In the genomic region with DNA sequence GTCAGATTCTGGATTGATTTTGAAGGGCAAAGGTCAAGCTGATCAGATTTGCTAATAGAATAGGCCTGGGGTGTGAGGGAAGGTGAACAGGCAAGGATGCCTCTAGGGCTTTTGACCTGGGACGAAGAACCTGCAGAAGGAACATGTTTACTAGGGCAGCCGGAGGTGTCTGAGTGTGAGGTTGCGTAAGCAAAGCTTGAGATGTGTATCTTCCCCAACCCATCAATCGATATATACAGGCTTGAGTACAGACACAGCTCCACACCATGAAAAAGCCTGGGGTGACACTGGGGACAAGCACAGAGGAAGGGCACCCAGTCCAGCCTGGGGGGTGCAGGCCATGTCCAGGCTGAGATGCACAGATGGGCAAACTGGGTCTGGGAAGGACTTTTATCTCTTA, we compare ENCODE assay signal across 24 cellular contexts. TPM values are rescaled to one million over a fixed set of nuclear protein-coding genes. Genes with fewer than 3 reads are reported as not detected.
DNase-seq lines count a peak whose midpoint lies in the region; ATAC-seq and TF ChIP-seq lines count a peak whose summit lies in the region.
"Had no signal": no experiment of that assay in that cellular context is flagged by ENCODE, and none has a peak within 500 bp of the region (broad histone marks: within the 10 kb centered on the region; RNA-seq: fewer than 3 reads in every experiment).

No MANE protein-coding gene starts in this region.

- no peak overlapping the region for H3K9ac ChIP-seq in endodermal cell (ENCODE audit: extremely low read depth, low read length, poor library complexity, severe bottlenecking)
- H3K9ac ChIP-seq: BLaER1 treated with 17β-estradiol and CSF1 and Interleukin-3, amounts not matched to agents 10 nM and 100 nM; GM23248 had no signal

- ATAC-seq in Right ventricle myocardium inferior (no peak), heart left ventricle (no peak)
- ATAC-seq: A549, GM12878, HCT116 had no signal

- no peaks in the 10 kb centered on the region for H3K9me3 Mint-ChIP-seq in endodermal cell
- peaks cover 4% of the 10 kb centered on the region for H3K9me3 Mint-ChIP-seq in progenitor cell of endocrine pancreas (ENCODE audit: low read depth)
- H3K9me3 Mint-ChIP-seq: CD14-positive monocyte; CD4-positive, alpha-beta T cell; CD8-positive, alpha-beta memory T cell; H9 had no signal

- H3K4me1 Mint-ChIP-seq in endodermal cell (peaks cover 15% of the 10 kb centered on the region), progenitor cell of endocrine pancreas (ENCODE audit: low read depth) (peaks cover 28% of the 10 kb centered on the region)

- no peaks in the 10 kb centered on the region for H3K36me3 ChIP-seq in endodermal cell (ENCODE audit: control insufficient read depth, insufficient read depth, low read length)
- H3K36me3 ChIP-seq in heart left ventricle, result no peaks in the 10 kb centered on the region
- H3K36me3 ChIP-seq: BE2C; BLaER1 treated with 17β-estradiol and CSF1 and Interleukin-3, amounts not matched to agents 10 nM and 100 nM had no signal

- no peak for TF ChIP-seq POLR2A in heart left ventricle (IDR thresholded peaks at IDR 0.05)

- H3K36me3 Mint-ChIP-seq in endodermal cell (ENCODE audit: low read depth) (no peaks in the 10 kb centered on the region), progenitor cell of endocrine pancreas (ENCODE audit: insufficient read depth) (no peaks in the 10 kb centered on the region)
- H3K36me3 Mint-ChIP-seq: CD14-positive monocyte; CD8-positive, alpha-beta memory T cell had no signal

- DNase-seq in endodermal cell (peak; percentile 29), mucosa of gallbladder (ENCODE audit: low spot score) (peak; percentile 28), progenitor cell of endocrine pancreas (ENCODE audit: low spot score, unreplicated experiment) (no peak), Right ventricle myocardium inferior (ENCODE audit: missing footprints) (no peak), heart left ventricle (no peak), foreskin melanocyte (no peak)
- DNase-seq: 8988T; ACHN; AML-193; BE2C; CD4-positive, alpha-beta T cell; CD8-positive, alpha-beta memory T cell; DMS 273 treated with DMSO at 0.1 percent for 48 hours; DMS79; EL; GDM1; GM23248; H9 had no signal

- no peak overlapping the region for H3K27ac ChIP-seq in endodermal cell (ENCODE audit: low read depth, low read length)
- no peak overlapping the region for H3K27ac ChIP-seq in heart left ventricle
- H3K27ac ChIP-seq: A549; BLaER1 treated with 17β-estradiol and CSF1 and Interleukin-3, amounts not matched to agents 10 nM and 100 nM; GM23248 had no signal

- 94% methylated on average over 4 of the region's 4 CpGs; no CpG with 5 or more reads in 1 of the 2 experiments for WGBS in endodermal cell (ENCODE audit: insufficient coverage in 1 of 2, insufficient read length in 1 of 2), 2 experiments
- WGBS in heart left ventricle, 4 donors, result 93 to 98% (median 95%) methylated on average over 4 of the region's 4 CpGs

- no peaks in the 10 kb centered on the region for H3K27me3 Mint-ChIP-seq in endodermal cell (ENCODE audit: insufficient read depth)
- no peaks in the 10 kb centered on the region for H3K27me3 Mint-ChIP-seq in progenitor cell of endocrine pancreas

- H3K4me1 ChIP-seq in endodermal cell (ENCODE audit: control insufficient read depth, insufficient read depth, low read length), result peaks cover 2% of the 10 kb centered on the region
- H3K4me1 ChIP-seq in heart left ventricle, result peaks cover 0 to 7% (median 0%) of the 10 kb centered on the region in 12 donors
- H3K4me1 ChIP-seq: A549, BE2C had no signal

- H3K4me3 Mint-ChIP-seq in endodermal cell, result no peak overlapping the region
- no peak overlapping the region for H3K4me3 Mint-ChIP-seq in progenitor cell of endocrine pancreas (ENCODE audit: low read depth)
- H3K4me3 Mint-ChIP-seq: CD4-positive, alpha-beta T cell; CD8-positive, alpha-beta memory T cell; H9 had no signal

- H3K9me3 ChIP-seq in endodermal cell (ENCODE audit: control insufficient read depth, low read length) (no peaks in the 10 kb centered on the region), heart left ventricle (no peaks in the 10 kb centered on the region)
- H3K9me3 ChIP-seq: A549; BE2C; BLaER1 treated with 17β-estradiol and CSF1 and Interleukin-3, amounts not matched to agents 10 nM and 100 nM had no signal

- no peak overlapping the region for H3K4me3 ChIP-seq in endodermal cell (ENCODE audit: low read length)
- H3K4me3 ChIP-seq in heart left ventricle, result no peak overlapping the region
- H3K4me3 ChIP-seq: A549; BLaER1 treated with 17β-estradiol and CSF1 and Interleukin-3, amounts not matched to agents 10 nM and 100 nM; GM12878; GM23248 had no signal

- no peaks in the 10 kb centered on the region for H3K27me3 ChIP-seq in endodermal cell (ENCODE audit: control insufficient read depth, insufficient read depth, low read length, poor library complexity, severe bottlenecking)
- H3K27me3 ChIP-seq in heart left ventricle, result peaks cover 0 to 15% (median 0%) of the 10 kb centered on the region in 9 donors
- H3K27me3 ChIP-seq: BE2C; BLaER1 treated with 17β-estradiol and CSF1 and Interleukin-3, amounts not matched to agents 10 nM and 100 nM had no signal

- intact Hi-C loops in Right ventricle myocardium inferior (cut with DNase I), result no loop called here
- intact Hi-C loops in heart left ventricle (cut with DNase I), result no loop called here

- no peak overlapping the region for H3K27ac Mint-ChIP-seq in endodermal cell
- H3K27ac Mint-ChIP-seq in progenitor cell of endocrine pancreas, result peak overlapping the region; percentile 77
- H3K27ac Mint-ChIP-seq: CD14-positive monocyte; CD4-positive, alpha-beta T cell; CD8-positive, alpha-beta memory T cell; H9 had no signal

- TF ChIP-seq CTCF in endodermal cell (conservative IDR thresholded peaks at IDR 0.05), result no peak
- no peak for TF ChIP-seq CTCF in progenitor cell of endocrine pancreas (IDR thresholded peaks at IDR 0.05; ENCODE audit: unreplicated experiment)
- TF ChIP-seq CTCF in heart left ventricle (IDR thresholded peaks at IDR 0.05), result no peak

RNA-seq across cellular contexts. Expression of a gene that starts 1.1 kb away (rescaled TPM):
- total RNA-seq in endodermal cell, result not detected
- not detected for polyA plus RNA-seq in endodermal cell (2013, experiment 1 of 2)
- polyA plus RNA-seq in endodermal cell (2013, experiment 2 of 2), result not detected
- total RNA-seq in mucosa of gallbladder, result not detected
- not detected in 2 replicates for total RNA-seq in progenitor cell of endocrine pancreas
- total RNA-seq in Right ventricle myocardium inferior, result not detected
- not detected for total RNA-seq in heart left ventricle
- polyA plus RNA-seq in heart left ventricle, result not detected
- total RNA-seq: CD4-positive, alpha-beta T cell; CD8-positive, alpha-beta memory T cell; GM12878; GM23248; H1; H9 had no signal
- polyA plus RNA-seq: A549; CD14-positive monocyte; CD8-positive, alpha-beta memory T cell; GM12878; GM23248; H1 had no signal

RNA-seq across cellular contexts. Expression of a gene that starts 7.1 kb away (rescaled TPM):
- total RNA-seq in endodermal cell (10 to 100 TPM; 38.8 to 43.7 TPM), mucosa of gallbladder (85.5 TPM), progenitor cell of endocrine pancreas (57.1 and 62.1 TPM in 2 replicates), Right ventricle myocardium inferior (12.8 TPM), heart left ventricle (10 to 100 TPM in 8 of 9 donors, 1 to 10 TPM in 1; 7.2 to 22.1 (median 14.8) TPM)
- polyA plus RNA-seq in endodermal cell (2013, experiment 1 of 2), result 8.8 TPM
- 9.4 TPM for polyA plus RNA-seq in endodermal cell (2013, experiment 2 of 2)
- polyA plus RNA-seq in heart left ventricle, result 1 to 10 TPM; 4.5 to 5.7 TPM
- polyA plus RNA-seq: CD14-positive monocyte had no signal

Comparison
In these comparisons a context has a peak if more than half of its experiments do, and no peak if none do; other contexts are left out.
1. DNase-seq: peak in endodermal cell (single experiment) and mucosa of gallbladder (single experiment); none in progenitor cell of endocrine pancreas (single experiment), Right ventricle myocardium inferior (single experiment), heart left ventricle (0 of 5) and foreskin melanocyte (single experiment).